In the genomic region with DNA sequence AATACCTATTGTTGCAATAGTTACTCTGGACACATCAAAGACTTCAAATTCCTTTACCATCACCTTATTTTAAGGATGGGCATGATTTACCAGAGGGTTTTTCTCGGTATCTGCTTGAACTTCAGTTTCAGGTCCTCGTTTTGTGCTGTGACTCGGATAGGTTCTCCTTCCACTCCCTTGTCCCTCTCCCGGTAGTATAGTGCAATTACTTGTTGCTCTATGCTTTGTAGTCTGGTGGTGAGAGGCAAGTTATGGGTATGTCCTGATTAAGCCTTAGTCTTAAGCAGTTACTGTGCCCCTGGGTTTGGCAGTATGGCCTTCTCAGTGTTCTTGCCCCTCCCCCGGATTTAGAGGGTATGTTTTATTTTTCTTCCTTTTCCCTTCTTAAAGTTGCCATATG, we compare ENCODE assay signal across 31 cellular contexts.
DNase-seq lines count a peak whose midpoint lies in the region; ATAC-seq, FAIRE-seq and TF ChIP-seq lines count a peak whose summit lies in the region.
"Had no signal": no experiment of that assay in that cellular context is flagged by ENCODE, and none has a peak within 500 bp of the region (broad histone marks: within the 10 kb centered on the region; RNA-seq: fewer than 3 reads in every experiment).

No MANE protein-coding gene starts in this region.

- ATAC-seq in HG02885 (IDR thresholded peaks at IDR 0.05; ENCODE audit: poor library complexity, unreplicated experiment) (peak; percentile 91), GM21825 (IDR thresholded peaks at IDR 0.05; ENCODE audit: unreplicated experiment) (no peak)
- ATAC-seq: activated naive CD8-positive, alpha-beta T cell treated with anti-CD3 and anti-CD28 coated beads, Interleukin-2, amount 50 U/mL, for 24 hours; gastrocnemius medialis; HCT116; left cardiac atrium; right cardiac atrium had no signal

- no peak overlapping the region for H3K9ac ChIP-seq in MM.1S (ENCODE audit: low read length)
- H3K9ac ChIP-seq in SU-DHL-6 (ENCODE audit: low read length): no peak overlapping the region
- H3K9ac ChIP-seq: parathyroid adenoma had no signal

- TF ChIP-seq CTCF in MM.1S (IDR thresholded peaks at IDR 0.05; ENCODE audit: low read length) (peak; percentile 39), SU-DHL-6 (IDR thresholded peaks at IDR 0.05; ENCODE audit: insufficient read depth, low read length, poor library complexity, severe bottlenecking) (no peak)

- DNase-seq in GM18507 (ENCODE audit: extremely low spot score, insufficient read length, low read depth): no peak
- DNase-seq in MM.1S: peak; percentile 17
- no peak for DNase-seq in immature natural killer cell
- DNase-seq in RCC 7860 (ENCODE audit: low spot score): no peak
- DNase-seq in NCI-H2107 (lab: John Stamatoyannopoulos, UW): no peak
- DNase-seq: ACHN; activated CD4-positive, alpha-beta T cell treated with anti-CD3 and anti-CD28 coated beads, Interleukin-2, amount 10 ng/mL, durations not matched to agents 24 days and 14 days; activated naive CD8-positive, alpha-beta T cell treated with anti-CD3 and anti-CD28 coated beads, Interleukin-2, amount 50 U/mL, for 24 hours; activated T-cell treated with anti-CD3 and anti-CD28 coated beads, Interleukin-2, amount 50 U/mL, for 24 hours; BE2C; caudate nucleus; CD8-positive, alpha-beta memory T cell; cortex of kidney; DMS153; gastrocnemius medialis; KG1; left cardiac atrium; NCI-H187; NCI-H526; right cardiac atrium; stimulated activated CD4-positive, alpha-beta T cell treated with anti-CD3 and anti-CD28 coated beads, Interleukin-12 subunit alpha, Interleukin-12 subunit beta, amount 100 ng/mL, for 4 hours; stimulated activated CD4-positive, alpha-beta T cell treated with anti-CD3 and anti-CD28 coated beads, Interleukin-4, amount 100 ng/mL, for 1 hour; T-helper 9 cell; WERI-Rb-1 had no signal

- H3K9me3 ChIP-seq in MM.1S (replicated peaks; ENCODE audit: insufficient read depth, low read length) (no peaks in the 10 kb centered on the region), SU-DHL-6 (ENCODE audit: insufficient read depth, low read length) (no peaks in the 10 kb centered on the region)
- H3K9me3 ChIP-seq: BE2C, gastrocnemius medialis had no signal

- no peak overlapping the region for H3K4me3 Mint-ChIP-seq in immature natural killer cell
- H3K4me3 Mint-ChIP-seq: activated CD4-positive, alpha-beta T cell treated with anti-CD3 and anti-CD28 coated beads, Interleukin-2, amount 10 ng/mL, durations not matched to agents 24 days and 14 days; activated naive CD8-positive, alpha-beta T cell treated with anti-CD3 and anti-CD28 coated beads, Interleukin-2, amount 50 U/mL, for 24 hours; activated T-cell treated with anti-CD3 and anti-CD28 coated beads, Interleukin-2, amount 50 U/mL, for 24 hours; CD8-positive, alpha-beta memory T cell; type B pancreatic cell had no signal

- H3K36me3 Mint-ChIP-seq in immature natural killer cell: peaks cover 5 to 15% (median 13%) of the 10 kb centered on the region in 3 donors
- H3K36me3 Mint-ChIP-seq: type B pancreatic cell had no signal

- no peaks in the 10 kb centered on the region for H3K27me3 ChIP-seq in MM.1S (replicated peaks; ENCODE audit: insufficient read depth, low read length)
- H3K27me3 ChIP-seq in SU-DHL-6 (ENCODE audit: low read length): no peaks in the 10 kb centered on the region
- H3K27me3 ChIP-seq: BE2C, esophagus muscularis mucosa, gastrocnemius medialis had no signal

- no peaks in the 10 kb centered on the region for H3K36me3 ChIP-seq in MM.1S (replicated peaks; ENCODE audit: insufficient read depth, low read length)
- no peaks in the 10 kb centered on the region for H3K36me3 ChIP-seq in SU-DHL-6 (ENCODE audit: low read length)
- H3K36me3 ChIP-seq: BE2C, esophagus muscularis mucosa, gastrocnemius medialis, WERI-Rb-1 had no signal

- H3K27ac ChIP-seq in MM.1S (ENCODE audit: low read length) (no peak overlapping the region), SU-DHL-6 (ENCODE audit: low read depth, low read length) (no peak overlapping the region)
- H3K27ac ChIP-seq: esophagus muscularis mucosa, gastrocnemius medialis, parathyroid adenoma, WERI-Rb-1 had no signal

- H3K4me3 ChIP-seq in MM.1S (ENCODE audit: low read length) (no peak overlapping the region), SU-DHL-6 (ENCODE audit: insufficient read depth, low read length, poor library complexity, severe bottlenecking) (no peak overlapping the region)
- H3K4me3 ChIP-seq: esophagus muscularis mucosa, gastrocnemius medialis had no signal

- no peaks in the 10 kb centered on the region for H3K4me1 ChIP-seq in MM.1S (ENCODE audit: low read length)
- H3K4me1 ChIP-seq: BE2C, esophagus muscularis mucosa, gastrocnemius medialis, parathyroid adenoma had no signal

- FAIRE-seq in GM18507 (lab: Jason Lieb, UNC): peak; percentile 45
- no peak for FAIRE-seq in RCC 7860 (lab: Jason Lieb, UNC)

- no peaks in the 10 kb centered on the region for H3F3A ChIP-seq in MM.1S (ENCODE audit: insufficient read depth, low read length)
- no peaks in the 10 kb centered on the region; the same call in 1 of the 2 replicates for H3F3A ChIP-seq in SU-DHL-6 (ENCODE audit: insufficient read depth)

- no peaks in the 10 kb centered on the region for H3K9me3 Mint-ChIP-seq in immature natural killer cell
- H3K9me3 Mint-ChIP-seq: activated T-cell treated with anti-CD3 and anti-CD28 coated beads, Interleukin-2, amount 50 U/mL, for 24 hours had no signal

- H3K27me3 Mint-ChIP-seq in immature natural killer cell (ENCODE audit: low read depth in 3 of 3): peaks cover 0 to 6% (median 0%) of the 10 kb centered on the region in 3 donors
- H3K27me3 Mint-ChIP-seq: activated CD4-positive, alpha-beta T cell treated with anti-CD3 and anti-CD28 coated beads, Interleukin-2, amount 10 ng/mL, durations not matched to agents 24 days and 14 days; activated naive CD8-positive, alpha-beta T cell treated with anti-CD3 and anti-CD28 coated beads, Interleukin-2, amount 50 U/mL, for 24 hours; activated T-cell treated with anti-CD3 and anti-CD28 coated beads, Interleukin-2, amount 50 U/mL, for 24 hours; CD8-positive, alpha-beta memory T cell; type B pancreatic cell had no signal

- no peak overlapping the region for H3K4me2 ChIP-seq in MM.1S (ENCODE audit: low read depth, low read length)
- peak overlapping the region; percentile 28 for H3K4me2 ChIP-seq in SU-DHL-6 (ENCODE audit: low read depth, low read length, poor library complexity, severe bottlenecking)

- H3K9me2 ChIP-seq in MM.1S (replicated peaks; ENCODE audit: insufficient read depth, low read length): no peaks in the 10 kb centered on the region
- H3K9me2 ChIP-seq in SU-DHL-6 (replicated peaks; ENCODE audit: insufficient read depth, low read length): no peaks in the 10 kb centered on the region

- H3K79me2 ChIP-seq in MM.1S (ENCODE audit: low read length): no peaks in the 10 kb centered on the region; the same call in 1 of the 2 replicates
- H3K79me2 ChIP-seq in SU-DHL-6 (ENCODE audit: insufficient read depth, low read length): no peaks in the 10 kb centered on the region
- H3K79me2 ChIP-seq: parathyroid adenoma had no signal

- H3K27ac Mint-ChIP-seq in immature natural killer cell: no peak overlapping the region
- H3K27ac Mint-ChIP-seq: activated CD4-positive, alpha-beta T cell treated with anti-CD3 and anti-CD28 coated beads, Interleukin-2, amount 10 ng/mL, durations not matched to agents 24 days and 14 days; activated naive CD8-positive, alpha-beta T cell treated with anti-CD3 and anti-CD28 coated beads, Interleukin-2, amount 50 U/mL, for 24 hours; activated T-cell treated with anti-CD3 and anti-CD28 coated beads, Interleukin-2, amount 50 U/mL, for 24 hours; CD8-positive, alpha-beta memory T cell; type B pancreatic cell had no signal

- H3K4me1 Mint-ChIP-seq in immature natural killer cell: peaks cover 13 to 14% of the 10 kb centered on the region in 2 donors
- H3K4me1 Mint-ChIP-seq: activated CD4-positive, alpha-beta T cell treated with anti-CD3 and anti-CD28 coated beads, Interleukin-2, amount 10 ng/mL, durations not matched to agents 24 days and 14 days; activated naive CD8-positive, alpha-beta T cell treated with anti-CD3 and anti-CD28 coated beads, Interleukin-2, amount 50 U/mL, for 24 hours had no signal

- H2AFZ ChIP-seq in MM.1S (ENCODE audit: low read length): no peak overlapping the region
- no peak overlapping the region for H2AFZ ChIP-seq in SU-DHL-6 (ENCODE audit: low read depth, low read length, severe bottlenecking)
- H2AFZ ChIP-seq: parathyroid adenoma had no signal

- no peaks in the 10 kb centered on the region for H4K20me1 ChIP-seq in MM.1S (ENCODE audit: insufficient read depth, low read length)
- H4K20me1 ChIP-seq in SU-DHL-6 (ENCODE audit: low read depth, low read length): no peaks in the 10 kb centered on the region
